In genomic region chr14:51487848-51488247, GRCh38 we compare ENCODE assay signal across 13 cellular contexts.
"Had no signal": no experiment of that assay in that cellular context is flagged by ENCODE, and none has a peak within 500 bp of the region (broad histone marks: within the 10 kb centered on the region; RNA-seq: fewer than 3 reads in every experiment).

No MANE protein-coding gene starts in this region.

- H3K27ac ChIP-seq: heart right ventricle, left lung, ovary, sigmoid colon, testis, VCaP had no signal

- H3K9me3 ChIP-seq: heart right ventricle, left lung, ovary, sigmoid colon, testis had no signal

- H3K4me3 ChIP-seq: heart right ventricle, left lung, ovary, sigmoid colon, testis had no signal

- H3K36me3 ChIP-seq: heart right ventricle, left lung, ovary, sigmoid colon had no signal

- ATAC-seq: activated CD8-positive, alpha-beta T cell treated with anti-CD3 and anti-CD28 coated beads, Interleukin-2, amount 10 ng/mL, durations not matched to agents 7 days and 5 days; heart right ventricle; left lung had no signal

- H3K27me3 ChIP-seq: heart right ventricle, left lung, ovary, sigmoid colon, testis had no signal

- DNase-seq: activated CD8-positive, alpha-beta memory T cell treated with anti-CD3 and anti-CD28 coated beads, Interleukin-2, amount 50 U/mL, for 48 hours; activated CD8-positive, alpha-beta T cell treated with anti-CD3 and anti-CD28 coated beads, Interleukin-2, amount 10 ng/mL, durations not matched to agents 7 days and 5 days; activated naive CD4-positive, alpha-beta T cell; aorta; heart right ventricle; islet precursor cell; left lung; ovary; sigmoid colon; stimulated activated CD4-positive, alpha-beta T cell treated with anti-CD3 and anti-CD28 coated beads, Interleukin-4, amount 100 ng/mL, for 1 hour; stimulated activated CD8-positive, alpha-beta memory T cell treated with anti-CD3 and anti-CD28 coated beads, Interleukin-4, amount 100 ng/mL, for 48 hours; testis had no signal
